Comparison of ENCODE assay signal across 8 cellular contexts in the genomic region with DNA sequence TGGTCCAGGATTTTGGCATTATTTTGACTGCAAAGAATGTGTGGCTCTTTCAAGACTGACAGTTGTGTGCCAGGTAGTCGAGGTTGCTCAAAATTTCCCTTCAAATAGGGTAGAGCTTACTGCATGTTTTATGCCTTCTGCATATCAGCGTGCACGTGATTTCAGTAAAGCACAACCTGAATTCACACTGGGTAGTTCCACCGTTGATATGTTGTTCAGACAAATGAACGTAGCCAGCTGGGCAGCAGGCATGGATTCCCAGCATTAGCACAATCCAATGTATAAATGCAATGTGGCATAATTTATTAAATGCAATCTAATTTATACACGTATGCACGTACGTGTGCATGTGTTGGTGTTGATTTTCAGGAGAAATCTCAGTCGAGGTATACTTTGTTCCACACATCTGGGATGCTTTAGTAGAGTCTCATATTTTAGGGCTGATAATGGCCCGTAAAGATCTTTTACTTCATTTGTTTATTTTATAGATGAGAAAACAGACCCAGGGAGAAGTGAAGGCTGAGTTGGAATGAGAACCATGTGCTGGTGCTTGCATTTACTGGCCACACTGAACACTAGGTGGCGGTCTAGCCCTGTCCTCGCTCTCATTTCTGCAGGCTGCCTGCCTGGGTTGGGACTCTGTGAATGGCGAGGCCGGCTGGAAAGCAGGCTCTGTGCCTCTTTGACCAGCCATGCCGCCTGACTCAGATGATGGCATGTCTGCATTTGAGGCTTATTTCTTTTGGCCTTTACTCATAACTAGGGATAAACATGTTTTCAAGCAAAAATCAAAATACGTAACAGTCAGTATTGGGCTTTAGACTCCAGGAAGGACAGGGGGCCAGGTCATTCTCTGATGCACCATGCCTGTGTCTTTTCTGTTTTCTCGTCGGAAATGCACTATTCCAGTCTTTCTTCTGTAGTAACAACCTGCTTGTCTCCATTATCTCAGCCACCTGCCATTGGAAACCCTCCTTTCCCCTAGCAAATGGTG.
DNase-seq lines count a peak whose midpoint lies in the region; ATAC-seq and TF ChIP-seq lines count a peak whose summit lies in the region.

No MANE protein-coding gene starts in this region.

- TF ChIP-seq CTCF in AG09319 (IDR thresholded peaks at IDR 0.05; ENCODE audit: low read depth, low read length), result peak; percentile 90
- TF ChIP-seq CTCF in endodermal cell (conservative IDR thresholded peaks at IDR 0.05), result peak; percentile 94

- H3K4me1 Mint-ChIP-seq in endodermal cell, result no peaks in the 10 kb centered on the region

- DNase-seq in AG09319 (ENCODE audit: extremely low read depth, low read depth), result peak; percentile 56
- peak; percentile 9 for DNase-seq in NCI-H446 treated with DMSO at 0.1 percent for 48 hours (lab: John Stamatoyannopoulos, UW)
- DNase-seq in activated CD4-positive, alpha-beta T cell treated with anti-CD3 and anti-CD28 coated beads, Interleukin-2, amount 50 U/mL, for 48 hours, result peak; percentile 62 to 63
- peak; percentile 92 for DNase-seq in endodermal cell
- peak; percentile 84 for DNase-seq in midbrain (lab: John Stamatoyannopoulos, UW)
- DNase-seq in stimulated activated naive CD8-positive, alpha-beta T cell treated with anti-CD3 and anti-CD28 coated beads, Interleukin-15, Interleukin-2, amounts not matched to agents 100 U/mL and 50 U/mL, for 24 hours, result peak; percentile 55

- 70 to 86% methylated on average over 13 to 18 of the region's 18 CpGs for WGBS in endodermal cell (ENCODE audit: insufficient coverage in 1 of 2, insufficient read length in 1 of 2), 2 experiments

- H3K9me3 ChIP-seq in endodermal cell (ENCODE audit: control insufficient read depth, low read length), result no peaks in the 10 kb centered on the region

- H3K27me3 Mint-ChIP-seq in endodermal cell (ENCODE audit: insufficient read depth), result no peaks in the 10 kb centered on the region

- H3K27ac ChIP-seq in endodermal cell (ENCODE audit: low read depth, low read length), result no peak overlapping the region

- no peaks in the 10 kb centered on the region for H3K36me3 ChIP-seq in endodermal cell (ENCODE audit: control insufficient read depth, insufficient read depth, low read length)

- H3K27ac Mint-ChIP-seq in endodermal cell, result no peak overlapping the region

- no peaks in the 10 kb centered on the region for H3K4me1 ChIP-seq in endodermal cell (ENCODE audit: control insufficient read depth, insufficient read depth, low read length)

- H3K4me3 Mint-ChIP-seq in endodermal cell, result no peak overlapping the region

- no peaks in the 10 kb centered on the region for H3K27me3 ChIP-seq in endodermal cell (ENCODE audit: control insufficient read depth, insufficient read depth, low read length, poor library complexity, severe bottlenecking)

- H3K9me3 Mint-ChIP-seq in endodermal cell, result no peaks in the 10 kb centered on the region

- ATAC-seq in GM18517 (IDR thresholded peaks at IDR 0.05; ENCODE audit: unreplicated experiment) (peak; percentile 83), HG03025 (IDR thresholded peaks at IDR 0.05; ENCODE audit: low FRiP score, unreplicated experiment) (peak; percentile 83)
- ATAC-seq in stimulated activated naive CD8-positive, alpha-beta T cell treated with anti-CD3 and anti-CD28 coated beads, Interleukin-15, Interleukin-2, amounts not matched to agents 100 U/mL and 50 U/mL, for 24 hours, result peak; percentile 62

- H3K36me3 Mint-ChIP-seq in endodermal cell (ENCODE audit: low read depth), result peaks cover 6% of the 10 kb centered on the region

- no peak overlapping the region for H3K4me3 ChIP-seq in endodermal cell (ENCODE audit: low read length)

- H3K9ac ChIP-seq in endodermal cell (ENCODE audit: extremely low read depth, low read length, poor library complexity, severe bottlenecking), result no peak overlapping the region

Comparison
In these comparisons a context has a peak if more than half of its experiments do, and no peak if none do; other contexts are left out.
1. DNase-seq: peak in every context shown above with its lines; median percentile 92 in endodermal cell; 84 in midbrain; 62 in activated CD4-positive, alpha-beta T cell treated with anti-CD3 and anti-CD28 coated beads, Interleukin-2, amount 50 U/mL, for 48 hours; 56 in AG09319; 55 in stimulated activated naive CD8-positive, alpha-beta T cell treated with anti-CD3 and anti-CD28 coated beads, Interleukin-15, Interleukin-2, amounts not matched to agents 100 U/mL and 50 U/mL, for 24 hours; 9 in NCI-H446 treated with DMSO at 0.1 percent for 48 hours.